Comparison of ENCODE assay signal across 8 cellular contexts in genomic region chrX:46836701-46837542, GRCh38.
DNase-seq lines count a peak whose midpoint lies in the region; ATAC-seq and TF ChIP-seq lines count a peak whose summit lies in the region.

Gene RP2, plus strand, starts transcription at chrX:46837043. Its CDS starts 58 bp downstream, at chrX:46837101.

- in situ Hi-C loops in ACHN (cut with HindIII; ENCODE audit: low pct_ligation_motif_present, low pct_unique_long_range_greater_than_20kb, low sequenced_read_pairs): no loop called here

- ATAC-seq in GM18873 (IDR thresholded peaks at IDR 0.05; ENCODE audit: low FRiP score, unreplicated experiment): peak; percentile 90
- peak; percentile 91 for ATAC-seq in HG03135 (IDR thresholded peaks at IDR 0.05; ENCODE audit: unreplicated experiment)

- peak within 1 kb of the TSS; percentile 80 for H3K4me3 ChIP-seq in WI38 (ENCODE audit: low read depth, low read length)
- peak within 1 kb of the TSS; percentile 65 to 73 for H3K4me3 ChIP-seq in cardiac fibroblast (replicated peaks in 1 of 2; ENCODE audit: low read depth in 2 of 2, low read length in 2 of 2)
- peak within 1 kb of the TSS; percentile 52 to 79 (median 61) for H3K4me3 ChIP-seq in skin epidermis

- peak; percentile 88 for DNase-seq in ACHN
- DNase-seq in NCI-H2196 (lab: John Stamatoyannopoulos, UW; ENCODE audit: unreplicated experiment): peak; percentile 85
- peak; percentile 93 to 95 for DNase-seq in cardiac fibroblast (ENCODE audit: low read depth in 2 of 2)
- DNase-seq in iPS-NIHi11 (ENCODE audit: low spot score): peak; percentile 88

- peak within 1 kb of the TSS; percentile 40 to 93 (median 81) for H3K27ac ChIP-seq in skin epidermis

- TF ChIP-seq CTCF in WI38 (IDR thresholded peaks at IDR 0.05; ENCODE audit: low read depth, low read length) (no peak), cardiac fibroblast (IDR thresholded peaks at IDR 0.05; ENCODE audit: low read depth, low read length) (no peak)

Comparison
In these comparisons a context has a peak if more than half of its experiments do, and no peak if none do; other contexts are left out.
1. Peak in every context shown above with its lines: DNase-seq, ATAC-seq, H3K4me3 ChIP-seq and H3K27ac ChIP-seq.